In the genomic region with DNA sequence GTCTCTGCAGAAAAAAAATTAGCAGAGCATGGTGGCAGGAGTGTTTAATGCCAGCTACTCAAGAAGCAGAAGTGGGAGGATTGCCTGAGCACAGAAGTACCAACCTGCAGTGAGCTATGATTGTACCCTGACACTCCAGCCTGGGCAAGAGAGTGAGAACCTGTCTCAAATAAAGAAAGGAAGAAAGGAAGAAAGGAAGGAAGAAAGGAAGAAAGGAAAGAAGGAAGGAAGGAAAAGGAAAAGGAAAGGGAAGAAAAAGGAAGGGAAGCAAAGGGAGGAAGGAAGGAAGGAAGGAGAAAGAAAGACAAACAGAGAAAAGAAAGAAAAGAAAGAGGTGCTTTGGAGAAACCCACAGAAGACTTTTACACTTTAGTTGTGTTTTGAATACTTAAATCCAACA, we compare ENCODE assay signal across 1 cellular context.
TF ChIP-seq lines count a peak whose summit lies in the region.

No MANE protein-coding gene starts in this region.

TF ChIP-seq in GM23338, 12 proteins besides CTCF, POLR2A, EP300 and RAD21 (continued from another document):
- TF ChIP-seq STAT1 (IDR thresholded peaks at IDR 0.05; ENCODE audit: unreplicated experiment) (no peak), ZNF114 (CRISPR knock-in tag; IDR thresholded peaks at IDR 0.05) (no peak)
